In genomic region chr19:3034845-3035541, GRCh38 we compare ENCODE assay signal across 8 cellular contexts. TPM values are rescaled to one million over a fixed set of nuclear protein-coding genes. Genes with fewer than 3 reads are reported as not detected.
DNase-seq lines count a peak whose midpoint lies in the region; ATAC-seq and TF ChIP-seq lines count a peak whose summit lies in the region.

No MANE protein-coding gene starts in this region.

- H3K36me3 Mint-ChIP-seq in CD14-positive monocyte (peaks cover 0 to 1% of the 10 kb centered on the region in 2 donors), HFFc6 (ENCODE audit: low read depth) (no peaks in the 10 kb centered on the region)

- TF ChIP-seq POLR2A in transverse colon (IDR thresholded peaks at IDR 0.05), result no peak

- no peaks in the 10 kb centered on the region for H3K9me3 ChIP-seq in duodenal mucosa (ENCODE audit: control insufficient read depth in 1 of 2, low read length in 2 of 2)
- no peaks in the 10 kb centered on the region for H3K9me3 ChIP-seq in mucosa of stomach (ENCODE audit: control insufficient read depth, low read length)
- no peaks in the 10 kb centered on the region for H3K9me3 ChIP-seq in transverse colon

- peaks cover 10 to 18% of the 10 kb centered on the region in 2 donors for H3K4me1 ChIP-seq in duodenal mucosa (ENCODE audit: control insufficient read depth in 1 of 2, insufficient read depth in 2 of 2, low read length in 2 of 2)
- H3K4me1 ChIP-seq in mucosa of stomach (ENCODE audit: control insufficient read depth, insufficient read depth, low read length), result peaks cover 30% of the 10 kb centered on the region
- peaks cover 11 to 26% (median 22%) of the 10 kb centered on the region in 4 donors for H3K4me1 ChIP-seq in transverse colon

- ATAC-seq in HG03108 (IDR thresholded peaks at IDR 0.05; ENCODE audit: unreplicated experiment), result no peak

- H3K27me3 ChIP-seq in duodenal mucosa (ENCODE audit: control insufficient read depth in 1 of 2, insufficient read depth in 2 of 2, low read length in 2 of 2), result peaks cover 0 to 5% of the 10 kb centered on the region in 2 donors
- H3K27me3 ChIP-seq in mucosa of stomach (ENCODE audit: control insufficient read depth, insufficient read depth, low read length), result no peaks in the 10 kb centered on the region
- no peaks in the 10 kb centered on the region for H3K27me3 ChIP-seq in transverse colon

- H3K27ac ChIP-seq in duodenal mucosa (ENCODE audit: low read depth, low read length) (peak overlapping the region; percentile 78), transverse colon (peak overlapping the region; percentile 92 to 96 (median 94))

- peaks cover 15% of the 10 kb centered on the region for H3K4me1 Mint-ChIP-seq in CD14-positive monocyte
- H3K4me1 Mint-ChIP-seq in HFFc6 (ENCODE audit: low read depth), result peaks cover 45% of the 10 kb centered on the region

- H3K9me3 Mint-ChIP-seq in CD14-positive monocyte (peaks cover 0 to 8% (median 3%) of the 10 kb centered on the region in 7 donors), HFFc6 (no peaks in the 10 kb centered on the region)

- H3K27ac Mint-ChIP-seq in CD14-positive monocyte (peak overlapping the region; percentile 92 to 98 (median 95)), HFFc6 (peak overlapping the region; percentile 96)

- H3K4me3 ChIP-seq in duodenal mucosa (ENCODE audit: low read depth in 1 of 2, low read length in 2 of 2) (peak overlapping the region; percentile 78 to 82), mucosa of stomach (ENCODE audit: low read length) (peak overlapping the region; percentile 53), transverse colon (peak overlapping the region; percentile 28 to 62 (median 45))

- TF ChIP-seq EP300 in transverse colon (IDR thresholded peaks at IDR 0.05; ENCODE audit: low read depth), result no peak

- no peak for TF ChIP-seq CTCF in CD14-positive monocyte (IDR thresholded peaks at IDR 0.05)
- TF ChIP-seq CTCF in HFFc6 (IDR thresholded peaks at IDR 0.05), result no peak
- TF ChIP-seq CTCF in transverse colon (IDR thresholded peaks at IDR 0.05), result no peak

- intact Hi-C loops in CD14-positive monocyte (cut with micrococcal nuclease), result loop anchor here (5.0 to 10.0 kb wide), 3 partner anchors 58 to 193 kb away; partner anchors contain the start of genes TLE6 (in 2 of the 2) and ZNF555 (in 1 of the 2)
- intact Hi-C loops in transverse colon (cut with DNase I; ENCODE audit: low total_unique reads), result no loop called here

- peak overlapping the region; percentile 88 to 95 for H3K4me3 Mint-ChIP-seq in CD14-positive monocyte
- H3K4me3 Mint-ChIP-seq in HFFc6, result peak overlapping the region; percentile 93

- peaks cover 42 to 61% (median 60%) of the 10 kb centered on the region in 3 donors for H3K27me3 Mint-ChIP-seq in CD14-positive monocyte (ENCODE audit: low read depth in 3 of 3)
- H3K27me3 Mint-ChIP-seq in HFFc6 (ENCODE audit: insufficient read depth), result peaks cover 22% of the 10 kb centered on the region

- H3K36me3 ChIP-seq in duodenal mucosa (ENCODE audit: control insufficient read depth in 1 of 2, insufficient read depth in 2 of 2, low read length in 2 of 2), result no peaks in the 10 kb centered on the region
- H3K36me3 ChIP-seq in mucosa of stomach (ENCODE audit: control insufficient read depth, insufficient read depth, low read length), result no peaks in the 10 kb centered on the region
- no peaks in the 10 kb centered on the region for H3K36me3 ChIP-seq in transverse colon

- WGBS in transverse colon (ENCODE audit: low coverage in 1 of 2), 2 donors, result 0 to 3% methylated on average over 1 to 23 of the region's 23 CpGs

- in situ Hi-C loops in transverse colon (cut with MboI; ENCODE audit: low pct_ligation_motif_present in 1 of 4, low pct_unique_long_range_greater_than_20kb in 1 of 4, low sequenced_read_pairs in 3 of 4), result loop anchor here in 1 of 4 donors (10.0 kb wide), 1 partner anchor 60 kb away; the partner anchor contains the start of gene TLE6

- H3K9ac ChIP-seq in duodenal mucosa (ENCODE audit: low read depth in 1 of 2, low read length in 2 of 2), result peak overlapping the region; percentile 77 to 86
- peak overlapping the region; percentile 85 for H3K9ac ChIP-seq in mucosa of stomach (ENCODE audit: low read length)

- DNase-seq in CD14-positive monocyte (ENCODE audit: low spot score) (no peak), HFFc6 (peak; percentile 41), T-helper 2 cell (peak in 3 of 5 experiments; percentile 23 to 77 (median 33)), transverse colon (peak; percentile 64), occipital lobe (lab: John Stamatoyannopoulos, UW) (no peak)

RNA-seq across cellular contexts. Expression of gene TLE2, which starts 5.9 kb away (rescaled TPM):
- not detected for polyA plus RNA-seq in CD14-positive monocyte
- total RNA-seq in HFFc6 (2021; fragmentation: NEBNext Ultra II Directional; extraction: Animal tissue kit (Norgen Biotek cat#: 25700)), result under 1 TPM in 4 of 6 experiments, not detected in 2; 0.15 to 0.67 (median 0.46) TPM
- total RNA-seq in transverse colon (10 to 100 TPM; 31.4 to 70.0 (median 47.5) TPM), occipital lobe (6.1 TPM)

RNA-seq across cellular contexts. Expression of gene TLE5, which starts 27.3 kb away (rescaled TPM):
- polyA plus RNA-seq in CD14-positive monocyte, result 10 to 100 TPM; 27.5 to 34.4 TPM
- 100 to 1,000 TPM; 332 to 383 (median 356) TPM for total RNA-seq in HFFc6 (2021; fragmentation: NEBNext Ultra II Directional; extraction: Animal tissue kit (Norgen Biotek cat#: 25700))
- total RNA-seq in transverse colon, result 100 to 1,000 TPM; 307 to 561 (median 400) TPM
- total RNA-seq in occipital lobe, result 95.8 TPM

RNA-seq across cellular contexts. Expression of gene TLE6, which starts 57.6 kb away (rescaled TPM):
- not detected for polyA plus RNA-seq in CD14-positive monocyte
- total RNA-seq in HFFc6 (2021; fragmentation: NEBNext Ultra II Directional; extraction: Animal tissue kit (Norgen Biotek cat#: 25700)), result 1 to 10 TPM in 5 of 6 experiments, under 1 TPM in 1; 0.82 to 3.0 (median 1.2) TPM
- total RNA-seq in transverse colon (not detected), occipital lobe (0.16 TPM)

RNA-seq across cellular contexts. Expression of gene GNA11, which starts 59.2 kb away (rescaled TPM):
- polyA plus RNA-seq in CD14-positive monocyte, result under 1 TPM; 0.25 to 0.37 TPM
- total RNA-seq in HFFc6 (2021; fragmentation: NEBNext Ultra II Directional; extraction: Animal tissue kit (Norgen Biotek cat#: 25700)), result 10 to 100 TPM; 72.0 to 86.0 (median 77.6) TPM
- total RNA-seq in transverse colon (100 to 1,000 TPM; 160 to 467 (median 242) TPM), occipital lobe (56.8 TPM)

Comparison
In these comparisons a context has a peak if more than half of its experiments do, and no peak if none do; other contexts are left out.
1. DNase-seq: peak in HFFc6 (single experiment), T-helper 2 cell (3 of 5) and transverse colon (single experiment); none in CD14-positive monocyte (single experiment) and occipital lobe (single experiment).
2. Peak in every context shown above with its lines, with median percentiles within 50 percentile points of each other: H3K4me3 ChIP-seq.